In genomic region chr7:95204618-95205017, GRCh38 we compare ENCODE assay signal across 17 cellular contexts.
"Had no signal": no experiment of that assay in that cellular context is flagged by ENCODE, and none has a peak within 500 bp of the region (broad histone marks: within the 10 kb centered on the region; RNA-seq: fewer than 3 reads in every experiment).

No MANE protein-coding gene starts in this region.

- ATAC-seq: activated CD8-positive, alpha-beta T cell treated with anti-CD3 and anti-CD28 coated beads, Interleukin-2, amount 10 ng/mL, durations not matched to agents 7 days and 5 days; activated naive CD4-positive, alpha-beta T cell treated with anti-CD3 and anti-CD28 coated beads, Interleukin-2, amount 50 U/mL, for 72 hours; gastrocnemius medialis; left cardiac atrium; stimulated activated naive CD8-positive, alpha-beta T cell treated with anti-CD3 and anti-CD28 coated beads, Interleukin-15, Interleukin-2, amounts not matched to agents 100 U/mL and 50 U/mL, for 24 hours had no signal

- H3K4me3 Mint-ChIP-seq: activated CD4-positive, alpha-beta T cell treated with anti-CD3 and anti-CD28 coated beads, Interleukin-2, amount 10 ng/mL, durations not matched to agents 7 days and 5 days; activated CD8-positive, alpha-beta T cell treated with anti-CD3 and anti-CD28 coated beads, Interleukin-2, amount 10 ng/mL, durations not matched to agents 7 days and 5 days; activated T-helper 1 cell treated with anti-CD3 and anti-CD28 coated beads, Interleukin-12 subunit alpha, Interleukin-12 subunit beta, Interleukin-2, Interleukin-4 antibody, amounts not matched to agents 30 ng/mL and 10 ng/mL and 1 ng/mL, durations not matched to agents 14 hours and 24 hours and 36 hours; central memory CD8-positive, alpha-beta T cell; endodermal cell; memory B cell had no signal

- H3K27me3 ChIP-seq: ascending aorta, dorsolateral prefrontal cortex, esophagus squamous epithelium, gastrocnemius medialis had no signal

- DNase-seq: activated CD4-positive, alpha-beta T cell treated with anti-CD3 and anti-CD28 coated beads, Interleukin-2, amount 10 ng/mL, durations not matched to agents 7 days and 5 days; activated CD4-positive, CD25-positive, alpha-beta regulatory T cell treated with anti-CD3 and anti-CD28 coated beads, Interleukin-2, amount 50 U/mL, for 72 hours; activated CD8-positive, alpha-beta T cell treated with anti-CD3 and anti-CD28 coated beads, Interleukin-2, amount 10 ng/mL, durations not matched to agents 7 days and 5 days; activated gamma-delta T cell treated with Interleukin-2 at 50 U/mL for 16 hours; dorsolateral prefrontal cortex; endodermal cell; esophagus squamous epithelium; gastrocnemius medialis; left cardiac atrium; retina; stimulated activated CD4-positive, alpha-beta T cell treated with anti-CD3 and anti-CD28 coated beads, Interleukin-4, amount 100 ng/mL, for 1 hour; stimulated activated naive CD8-positive, alpha-beta T cell treated with anti-CD3 and anti-CD28 coated beads, Interleukin-15, Interleukin-2, amounts not matched to agents 100 U/mL and 50 U/mL, for 24 hours had no signal

- H3K27ac Mint-ChIP-seq: activated CD4-positive, alpha-beta T cell treated with anti-CD3 and anti-CD28 coated beads, Interleukin-2, amount 10 ng/mL, durations not matched to agents 7 days and 5 days; activated CD8-positive, alpha-beta T cell treated with anti-CD3 and anti-CD28 coated beads, Interleukin-2, amount 10 ng/mL, durations not matched to agents 7 days and 5 days; activated naive CD4-positive, alpha-beta T cell treated with anti-CD3 and anti-CD28 coated beads, Interleukin-2, amount 50 U/mL, for 72 hours; activated T-helper 1 cell treated with anti-CD3 and anti-CD28 coated beads, Interleukin-12 subunit alpha, Interleukin-12 subunit beta, Interleukin-2, Interleukin-4 antibody, amounts not matched to agents 30 ng/mL and 10 ng/mL and 1 ng/mL, durations not matched to agents 14 hours and 24 hours and 36 hours; endodermal cell; memory B cell had no signal

- H3K36me3 Mint-ChIP-seq: activated naive CD4-positive, alpha-beta T cell treated with anti-CD3 and anti-CD28 coated beads, Interleukin-2, amount 50 U/mL, for 72 hours; memory B cell had no signal

- H3K4me1 Mint-ChIP-seq: activated CD4-positive, alpha-beta T cell treated with anti-CD3 and anti-CD28 coated beads, Interleukin-2, amount 10 ng/mL, durations not matched to agents 7 days and 5 days; central memory CD8-positive, alpha-beta T cell; memory B cell had no signal

- H3K4me3 ChIP-seq: ascending aorta, dorsolateral prefrontal cortex, esophagus squamous epithelium, gastrocnemius medialis had no signal

- H3K9me3 ChIP-seq: ascending aorta, esophagus squamous epithelium, gastrocnemius medialis had no signal

- H3K36me3 ChIP-seq: ascending aorta, esophagus squamous epithelium, gastrocnemius medialis had no signal

- H3K27ac ChIP-seq: ascending aorta, dorsolateral prefrontal cortex, esophagus squamous epithelium, gastrocnemius medialis had no signal

- H3K9me3 Mint-ChIP-seq: activated CD4-positive, alpha-beta T cell treated with anti-CD3 and anti-CD28 coated beads, Interleukin-2, amount 10 ng/mL, durations not matched to agents 7 days and 5 days; activated T-helper 1 cell treated with anti-CD3 and anti-CD28 coated beads, Interleukin-12 subunit alpha, Interleukin-12 subunit beta, Interleukin-2, Interleukin-4 antibody, amounts not matched to agents 30 ng/mL and 10 ng/mL and 1 ng/mL, durations not matched to agents 14 hours and 24 hours and 36 hours; endodermal cell had no signal

- H3K27me3 Mint-ChIP-seq: activated CD4-positive, alpha-beta T cell treated with anti-CD3 and anti-CD28 coated beads, Interleukin-2, amount 10 ng/mL, durations not matched to agents 7 days and 5 days; central memory CD8-positive, alpha-beta T cell had no signal

- H3K4me1 ChIP-seq: esophagus squamous epithelium had no signal
